31 cellular contexts compared by ENCODE assay signal in the genomic region with DNA sequence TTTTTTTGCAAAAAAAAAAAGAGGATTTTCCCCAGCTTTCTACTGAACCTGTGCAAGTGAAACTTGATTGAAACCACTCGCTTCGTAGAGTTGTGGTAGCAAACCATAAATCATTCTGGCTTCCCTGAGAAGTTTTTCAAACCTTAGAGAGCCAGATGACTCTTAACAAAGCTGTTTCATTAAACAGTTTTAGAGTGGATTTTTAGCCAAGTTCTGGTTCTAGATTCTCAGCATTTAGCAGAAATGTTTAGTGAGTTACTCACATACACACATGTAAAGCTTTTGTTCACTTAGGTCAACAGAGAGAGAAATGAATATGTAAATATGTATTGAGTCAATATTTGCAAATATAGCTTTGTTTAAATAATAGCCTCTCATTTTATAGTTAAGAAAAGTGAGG. TPM values are rescaled to one million over a fixed set of nuclear protein-coding genes. Genes with fewer than 3 reads are reported as not detected.
"Had no signal": no experiment of that assay in that cellular context is flagged by ENCODE, and none has a peak within 500 bp of the region (broad histone marks: within the 10 kb centered on the region; RNA-seq: fewer than 3 reads in every experiment).

No MANE protein-coding gene starts in this region.

- FAIRE-seq: endothelial cell of umbilical vein, frontal cortex had no signal

- H3K27me3 ChIP-seq: adrenal gland, ascending aorta, colonic mucosa, dorsolateral prefrontal cortex, sigmoid colon, stomach, suprapubic skin, uterus had no signal

- H3K9me3 ChIP-seq: ascending aorta, colonic mucosa, suprapubic skin had no signal

- H3K36me3 ChIP-seq: adrenal gland, ascending aorta, colonic mucosa, sigmoid colon, stomach, suprapubic skin, uterus had no signal

- H3K4me3 ChIP-seq: adrenal gland, ascending aorta, colonic mucosa, dorsolateral prefrontal cortex, sigmoid colon, smooth muscle cell, stomach, suprapubic skin, uterus had no signal

- H3K27ac ChIP-seq: adrenal gland, ascending aorta, colonic mucosa, dorsolateral prefrontal cortex, sigmoid colon, stomach, suprapubic skin, uterus had no signal

- H3K4me2 ChIP-seq: smooth muscle cell had no signal

- H3K4me1 ChIP-seq: adrenal gland, ascending aorta, colonic mucosa, sigmoid colon, suprapubic skin, uterus had no signal

- DNase-seq: activated B cell treated with CpG ODN at 0.5 μM for 24 hours; activated CD4-positive, alpha-beta T cell treated with anti-CD3 and anti-CD28 coated beads for 36 hours; activated CD4-positive, alpha-beta T cell treated with anti-CD3 and anti-CD28 coated beads, Interleukin-2, amount 50 U/mL, for 4 hours; activated CD8-positive, alpha-beta memory T cell treated with anti-CD3 and anti-CD28 coated beads for 24 hours; activated CD8-positive, alpha-beta memory T cell treated with anti-CD3 and anti-CD28 coated beads, Interleukin-2, amount 50 U/mL, for 4 hours; activated T-cell treated with anti-CD3 and anti-CD28 coated beads, Interleukin-2, amount 50 U/mL, for 24 hours; adrenal gland; colonic mucosa; dorsolateral prefrontal cortex; effector memory CD8-positive, alpha-beta T cell; glutamatergic neuron; hippocampal formation; left ventricle myocardium superior; midbrain; natural killer cell; retina; sigmoid colon; stimulated activated CD4-positive, alpha-beta T cell treated with anti-CD3 and anti-CD28 coated beads, Interleukin-15, amount 100 ng/mL, for 24 hours; stomach; trophoblast cell; uterus had no signal

- ATAC-seq: activated CD4-positive, alpha-beta T cell treated with anti-CD3 and anti-CD28 coated beads for 36 hours; activated T-helper 17 cell treated with anti-CD3 and anti-CD28 coated beads, Interleukin-2, amount 50 U/mL, for 72 hours; effector memory CD8-positive, alpha-beta T cell; esophagus mucosa; left ventricle myocardium superior; natural killer cell; stimulated activated memory B cell treated with anti-CD40 and anti-IgM and Interleukin-4, amounts not matched to agents 10 μg/mL and 1 μg/mL and 100 μg/mL, for 72 hours had no signal

RNA-seq across cellular contexts. Expression of gene CCR9, which starts 18.1 kb away (rescaled TPM):
- total RNA-seq: activated CD4-positive, alpha-beta T cell treated with anti-CD3 and anti-CD28 coated beads for 36 hours; ascending aorta; endothelial cell of umbilical vein; esophagus mucosa; left ventricle myocardium superior; osteocyte; progenitor cell of endocrine pancreas; sigmoid colon; smooth muscle cell; suprapubic skin had no signal
- polyA plus RNA-seq: adrenal gland, endothelial cell of umbilical vein, smooth muscle cell had no signal
